In genomic region chr5:540215-541147, GRCh38 we compare ENCODE assay signal across 1 cellular context.
TF ChIP-seq lines count a peak whose summit lies in the region.

No MANE protein-coding gene starts in this region.

TF ChIP-seq in K562, 482 proteins besides CTCF, POLR2A, EP300 and RAD21:
- no peak for TF ChIP-seq TSC22D4 (tag; IDR thresholded peaks at IDR 0.05)
- no peak for TF ChIP-seq SMARCC2 (IDR thresholded peaks at IDR 0.05; ENCODE audit: low read depth)
- no peak for TF ChIP-seq PTTG1 (tag; IDR thresholded peaks at IDR 0.05; ENCODE audit: low read depth)
- no peak for TF ChIP-seq ADNP (tag; IDR thresholded peaks at IDR 0.05)
- no peak for TF ChIP-seq ZZZ3 (IDR thresholded peaks at IDR 0.05)
- TF ChIP-seq BHLHE40 (IDR thresholded peaks at IDR 0.05; ENCODE audit: low read length): peak; percentile 65
- no peak for TF ChIP-seq SREBF2 (CRISPR knock-in tag; IDR thresholded peaks at IDR 0.05)
- no peak for TF ChIP-seq JUNB (CRISPR knock-in tag; conservative IDR thresholded peaks at IDR 0.05)
- no peak for TF ChIP-seq ZNF347 (CRISPR knock-in tag; IDR thresholded peaks at IDR 0.05; ENCODE audit: low read depth)
- no peak for TF ChIP-seq ZNF655 (CRISPR knock-in tag; IDR thresholded peaks at IDR 0.05)
- no peak for TF ChIP-seq RBM39 (optimal IDR thresholded peaks at IDR 0.05; ENCODE audit: low read depth, low read length)
- no peak for TF ChIP-seq ZBTB9 (CRISPR knock-in tag; IDR thresholded peaks at IDR 0.05)
- no peak for TF ChIP-seq TSHZ1 (CRISPR knock-in tag; IDR thresholded peaks at IDR 0.05)
- peak; percentile 39; the same call in 1 of the 2 replicates for TF ChIP-seq USF2 (CRISPR knock-in tag; IDR thresholded peaks at IDR 0.05)
- no peak for TF ChIP-seq ESRRA (IDR thresholded peaks at IDR 0.05; ENCODE audit: borderline replicate concordance, low read depth)
- TF ChIP-seq CCNT2 (IDR thresholded peaks at IDR 0.05; ENCODE audit: borderline replicate concordance, extremely low read depth, insufficient read length, low read depth, low read length): no peak
- TF ChIP-seq SMAD3 (CRISPR knock-in tag; conservative IDR thresholded peaks at IDR 0.05): no peak
- no peak for TF ChIP-seq ZNF175 (CRISPR knock-in tag; IDR thresholded peaks at IDR 0.05; ENCODE audit: low read depth)
- TF ChIP-seq, protein P1, sequence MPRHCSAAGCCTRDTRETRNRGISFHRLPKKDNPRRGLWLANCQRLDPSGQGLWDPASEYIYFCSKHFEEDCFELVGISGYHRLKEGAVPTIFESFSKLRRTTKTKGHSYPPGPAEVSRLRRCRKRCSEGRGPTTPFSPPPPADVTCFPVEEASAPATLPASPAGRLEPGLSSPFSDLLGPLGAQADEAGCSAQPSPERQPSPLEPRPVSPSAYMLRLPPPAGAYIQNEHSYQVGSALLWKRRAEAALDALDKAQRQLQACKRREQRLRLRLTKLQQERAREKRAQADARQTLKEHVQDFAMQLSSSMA (CRISPR knock-in tag; IDR thresholded peaks at IDR 0.05): no peak
- no peak for TF ChIP-seq DMBX1 (CRISPR knock-in tag; IDR thresholded peaks at IDR 0.05; ENCODE audit: borderline replicate concordance)
- TF ChIP-seq E2F5 (CRISPR knock-in tag; IDR thresholded peaks at IDR 0.05): no peak
- TF ChIP-seq E2F6 (IDR thresholded peaks at IDR 0.05; ENCODE audit: borderline replicate concordance in 1 of 2, extremely low read depth in 1 of 2, insufficient read depth in 1 of 2, insufficient read length in 1 of 2, low read depth in 1 of 2, low read length in 1 of 2, poor library complexity in 1 of 2, severe bottlenecking in 1 of 2): peak in 1 of 2 experiments; percentile 75
- TF ChIP-seq SIN3B (IDR thresholded peaks at IDR 0.05; ENCODE audit: low read depth): no peak
- TF ChIP-seq E2F3 (CRISPR knock-in tag; IDR thresholded peaks at IDR 0.05): no peak
- TF ChIP-seq, protein P2, sequence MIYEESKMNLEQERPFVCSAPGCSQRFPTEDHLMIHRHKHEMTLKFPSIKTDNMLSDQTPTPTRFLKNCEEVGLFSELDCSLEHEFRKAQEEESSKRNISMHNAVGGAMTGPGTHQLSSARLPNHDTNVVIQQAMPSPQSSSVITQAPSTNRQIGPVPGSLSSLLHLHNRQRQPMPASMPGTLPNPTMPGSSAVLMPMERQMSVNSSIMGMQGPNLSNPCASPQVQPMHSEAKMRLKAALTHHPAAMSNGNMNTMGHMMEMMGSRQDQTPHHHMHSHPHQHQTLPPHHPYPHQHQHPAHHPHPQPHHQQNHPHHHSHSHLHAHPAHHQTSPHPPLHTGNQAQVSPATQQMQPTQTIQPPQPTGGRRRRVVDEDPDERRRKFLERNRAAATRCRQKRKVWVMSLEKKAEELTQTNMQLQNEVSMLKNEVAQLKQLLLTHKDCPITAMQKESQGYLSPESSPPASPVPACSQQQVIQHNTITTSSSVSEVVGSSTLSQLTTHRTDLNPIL (CRISPR knock-in tag; IDR thresholded peaks at IDR 0.05): no peak
